In genomic region chr12:21764950-21765349, GRCh38 we compare ENCODE assay signal across 26 cellular contexts.
"Had no signal": no experiment of that assay in that cellular context is flagged by ENCODE, and none has a peak within 500 bp of the region (broad histone marks: within the 10 kb centered on the region; RNA-seq: fewer than 3 reads in every experiment).

No MANE protein-coding gene starts in this region.

- H3K4me3 Mint-ChIP-seq: memory B cell; mesothelial cell of epicardium; naive B cell; nephron; neural progenitor cell; stimulated activated naive B cell treated with anti-CD40 and anti-IgM and Interleukin-4, amounts not matched to agents 10 μg/mL and 1 μg/mL and 100 μg/mL, for 72 hours; stimulated activated naive CD8-positive, alpha-beta T cell treated with anti-CD3 and anti-CD28 coated beads, Interleukin-15, Interleukin-2, amounts not matched to agents 100 ng/mL and 50 ng/mL, for 24 hours had no signal

- H2AFZ ChIP-seq: neural progenitor cell had no signal

- H3K4me1 Mint-ChIP-seq: memory B cell; naive B cell; neural progenitor cell; stimulated activated naive B cell treated with anti-CD40 and anti-IgM and Interleukin-4, amounts not matched to agents 10 μg/mL and 1 μg/mL and 100 μg/mL, for 72 hours had no signal

- H3K27me3 Mint-ChIP-seq: stimulated activated naive CD8-positive, alpha-beta T cell treated with anti-CD3 and anti-CD28 coated beads, Interleukin-15, Interleukin-2, amounts not matched to agents 100 ng/mL and 50 ng/mL, for 24 hours had no signal

- H3K36me3 Mint-ChIP-seq: memory B cell; mesothelial cell of epicardium; naive B cell; stimulated activated naive B cell treated with anti-CD40 and anti-IgM and Interleukin-4, amounts not matched to agents 10 μg/mL and 1 μg/mL and 100 μg/mL, for 72 hours had no signal

- H3K27ac ChIP-seq: coronary artery, esophagus squamous epithelium, neural progenitor cell, prostate gland, skin epidermis, thoracic aorta, tibial nerve, upper lobe of left lung had no signal

- H3K4me1 ChIP-seq: esophagus squamous epithelium, prostate gland, tibial nerve, upper lobe of left lung had no signal

- H3K4me3 ChIP-seq: coronary artery, esophagus squamous epithelium, lung, mucosa of descending colon, neural progenitor cell, prostate gland, right atrium auricular region, skin epidermis, thoracic aorta, tibial nerve, upper lobe of left lung had no signal

- H3K9ac ChIP-seq: neural progenitor cell had no signal

- H3K27ac Mint-ChIP-seq: memory B cell; mesothelial cell of epicardium; naive B cell; nephron; neural progenitor cell; stimulated activated naive B cell treated with anti-CD40 and anti-IgM and Interleukin-4, amounts not matched to agents 10 μg/mL and 1 μg/mL and 100 μg/mL, for 72 hours; stimulated activated naive CD8-positive, alpha-beta T cell treated with anti-CD3 and anti-CD28 coated beads, Interleukin-15, Interleukin-2, amounts not matched to agents 100 ng/mL and 50 ng/mL, for 24 hours had no signal

- ATAC-seq: left cardiac atrium; left ventricle myocardium superior; stimulated activated naive B cell treated with anti-CD40 and anti-IgM and Interleukin-4, amounts not matched to agents 10 μg/mL and 1 μg/mL and 100 μg/mL, for 72 hours had no signal

- H3K4me2 ChIP-seq: neural progenitor cell had no signal

- H3K27me3 ChIP-seq: esophagus squamous epithelium, neural progenitor cell, right atrium auricular region, tibial nerve, upper lobe of left lung had no signal

- H3K36me3 ChIP-seq: esophagus squamous epithelium, neural progenitor cell, prostate gland, tibial nerve, upper lobe of left lung had no signal

- H3K9me3 Mint-ChIP-seq: memory B cell; nephron; neural progenitor cell; stimulated activated naive CD8-positive, alpha-beta T cell treated with anti-CD3 and anti-CD28 coated beads, Interleukin-15, Interleukin-2, amounts not matched to agents 100 ng/mL and 50 ng/mL, for 24 hours had no signal

- H3K9me3 ChIP-seq: esophagus squamous epithelium, mucosa of descending colon, prostate gland, right atrium auricular region, thoracic aorta, tibial nerve, upper lobe of left lung had no signal

- DNase-seq: dermis blood vessel endothelial cell; effector memory CD4-positive, alpha-beta T cell; erythroblast; esophagus squamous epithelium; foreskin melanocyte; glutamatergic neuron; left cardiac atrium; left ventricle myocardium superior; mucosa of descending colon; naive B cell; stimulated activated CD4-positive, alpha-beta T cell treated with anti-CD3 and anti-CD28 coated beads, Interleukin-15, amount 100 ng/mL, for 24 hours; stimulated activated CD4-positive, alpha-beta T cell treated with anti-CD3 and anti-CD28 coated beads, Interleukin-2, amount 100 ng/mL, for 48 hours; stimulated activated naive B cell treated with anti-CD40 and anti-IgM and Interleukin-4, amounts not matched to agents 10 μg/mL and 1 μg/mL and 100 μg/mL, for 72 hours; upper lobe of left lung had no signal
